13 cellular contexts compared by ENCODE assay signal in genomic region chr3:14863324-14864100, GRCh38. TPM values are rescaled to one million over a fixed set of nuclear protein-coding genes. Genes with fewer than 3 reads are reported as not detected.
DNase-seq lines count a peak whose midpoint lies in the region; ATAC-seq, FAIRE-seq and TF ChIP-seq lines count a peak whose summit lies in the region.
"Had no signal": no experiment of that assay in that cellular context is flagged by ENCODE, and none has a peak within 500 bp of the region (broad histone marks: within the 10 kb centered on the region; RNA-seq: fewer than 3 reads in every experiment).

No MANE protein-coding gene starts in this region.

- H3K36me3 ChIP-seq in kidney (ENCODE audit: control insufficient read depth in 1 of 2, insufficient read depth in 2 of 2, low read length in 2 of 2) = no peaks in the 10 kb centered on the region

- H3K4me3 ChIP-seq in GM12875 (ENCODE audit: low read depth, low read length) (no peak overlapping the region), astrocyte of the cerebellum (ENCODE audit: low read depth, low read length) (no peak overlapping the region), kidney (ENCODE audit: low read length in 2 of 2) (no peak overlapping the region)
- H3K4me3 ChIP-seq: psoas muscle had no signal

- H3K4me1 ChIP-seq in kidney (ENCODE audit: control insufficient read depth in 1 of 2, insufficient read depth in 1 of 2, low read depth in 1 of 2, low read length in 2 of 2) = peaks cover 0 to 26% of the 10 kb centered on the region in 2 donors

- intact Hi-C loops in kidney (cut with DNase I) = no loop called here

- FAIRE-seq in kidney (lab: Jason Lieb, UNC) = no peak

- no peaks in the 10 kb centered on the region for H3K9me3 ChIP-seq in kidney (ENCODE audit: control insufficient read depth in 1 of 2, low read length in 2 of 2)
- H3K9me3 ChIP-seq: psoas muscle had no signal

- no peak overlapping the region for H3K27ac ChIP-seq in 22Rv1
- peak overlapping the region in 1 of 2 donors; percentile 60 for H3K27ac ChIP-seq in kidney (ENCODE audit: low read depth in 2 of 2, low read length in 2 of 2)
- H3K27ac ChIP-seq: KMS-11, psoas muscle had no signal

- TF ChIP-seq CTCF in 22Rv1 (IDR thresholded peaks at IDR 0.05) (peak; percentile 42), GM12875 (IDR thresholded peaks at IDR 0.05; ENCODE audit: borderline replicate concordance, insufficient read depth, low read depth, low read length) (peak; percentile 39; the same call in 1 of the 2 replicates), astrocyte of the cerebellum (IDR thresholded peaks at IDR 0.05; ENCODE audit: low read depth, low read length, missing control alignments) (peak; percentile 34), kidney (IDR thresholded peaks at IDR 0.05; ENCODE audit: borderline replicate concordance, extremely low read depth, insufficient read depth) (peak; percentile 19)

- in situ Hi-C loops in astrocyte of the cerebellum (cut with HindIII; ENCODE audit: low sequenced_read_pairs) = no loop called here

- ATAC-seq in HG03442 (IDR thresholded peaks at IDR 0.05; ENCODE audit: unreplicated experiment) = no peak
- ATAC-seq: left colon had no signal

- H3K9ac ChIP-seq in kidney (ENCODE audit: low read length in 2 of 2) = no peak overlapping the region
- H3K9ac ChIP-seq: KMS-11 had no signal

- DNase-seq in astrocyte of the cerebellum (ENCODE audit: low read depth) (no peak), kidney (no peak), GM19240 (ENCODE audit: insufficient read length, low spot score) (no peak), NK-92 (lab: John Stamatoyannopoulos, UW; ENCODE audit: unreplicated experiment) (no peak), NCI-H2107 (lab: John Stamatoyannopoulos, UW) (no peak)
- DNase-seq: GOT3, left colon, psoas muscle, SHP77 had no signal

RNA-seq across cellular contexts. Expression of gene FGD5, which starts 44.8 kb away (rescaled TPM):
- 40.1 TPM for total RNA-seq in kidney
- polyA plus RNA-seq in kidney (ENCODE audit: insufficient read depth, low read depth, low replicate concordance) = 18.7 TPM
